ENCODE assay signal across 7 cellular contexts in genomic region chrX:40083120-40083978, GRCh38. TPM values are rescaled to one million over a fixed set of nuclear protein-coding genes. Genes with fewer than 3 reads are reported as not detected.
A peak's percentile ranks its signal among the peaks of the same experiment; 100 is the strongest.
DNase-seq lines count a peak whose midpoint lies in the region; ATAC-seq and TF ChIP-seq lines count a peak whose summit lies in the region.

No MANE protein-coding gene starts in this region.

- H3K4me1 Mint-ChIP-seq in activated CD4-positive, alpha-beta memory T cell treated with anti-CD3 and anti-CD28 coated beads, Interleukin-2, amount 10 ng/mL, durations not matched to agents 7 days and 5 days = peaks cover 55% of the 10 kb centered on the region

- no peak overlapping the region for H3K27ac Mint-ChIP-seq in activated CD4-positive, alpha-beta memory T cell treated with anti-CD3 and anti-CD28 coated beads, Interleukin-2, amount 10 ng/mL, durations not matched to agents 7 days and 5 days

- TF ChIP-seq CTCF in GM20000 (IDR thresholded peaks at IDR 0.05; ENCODE audit: extremely low read depth, missing control alignments) = no peak
- TF ChIP-seq CTCF in left ventricle myocardium inferior (IDR thresholded peaks at IDR 0.05; ENCODE audit: borderline replicate concordance) = no peak
- TF ChIP-seq CTCF in gastrocnemius medialis (IDR thresholded peaks at IDR 0.05 in 4 of 5, conservative IDR thresholded peaks at IDR 0.05 in 1 of 5) = no peak

- H3K9me3 ChIP-seq in left ventricle myocardium inferior (replicated peaks) (no peaks in the 10 kb centered on the region), gastrocnemius medialis (no peaks in the 10 kb centered on the region)

- DNase-seq in GM20000 (ENCODE audit: low spot score) (peak; percentile 33), left ventricle myocardium inferior (peak; percentile 20), gastrocnemius medialis (no peak), NCI-H446 treated with DMSO at 0.1 percent for 48 hours (lab: John Stamatoyannopoulos, UW) (no peak)
- peak; percentile 18 for DNase-seq in activated CD4-positive, alpha-beta memory T cell treated with anti-CD3 and anti-CD28 coated beads, Interleukin-2, amount 10 ng/mL, durations not matched to agents 7 days and 5 days
- no peak for DNase-seq in effector CD8-positive, alpha-beta T cell (lab: John Stamatoyannopoulos, UW)

- H3K36me3 Mint-ChIP-seq in activated CD4-positive, alpha-beta memory T cell treated with anti-CD3 and anti-CD28 coated beads, Interleukin-2, amount 10 ng/mL, durations not matched to agents 7 days and 5 days (ENCODE audit: low read depth) = peaks cover 5% of the 10 kb centered on the region

- no peak for TF ChIP-seq POLR2A in gastrocnemius medialis (IDR thresholded peaks at IDR 0.05)

- H3K27me3 Mint-ChIP-seq in activated CD4-positive, alpha-beta memory T cell treated with anti-CD3 and anti-CD28 coated beads, Interleukin-2, amount 10 ng/mL, durations not matched to agents 7 days and 5 days = no peaks in the 10 kb centered on the region

- H3K4me1 ChIP-seq in left ventricle myocardium inferior = peaks cover 54% of the 10 kb centered on the region
- H3K4me1 ChIP-seq in gastrocnemius medialis = peaks cover 0 to 46% of the 10 kb centered on the region in 2 donors

- in situ Hi-C loops in gastrocnemius medialis (cut with MboI; ENCODE audit: low sequenced_read_pairs in 4 of 4) = no loop called here

- H3K27ac ChIP-seq in left ventricle myocardium inferior (replicated peaks) (no peak overlapping the region), gastrocnemius medialis (peak overlapping the region in 1 of 4 donors; percentile 25)

- H3K27me3 ChIP-seq in left ventricle myocardium inferior (ENCODE audit: low read depth) (no peaks in the 10 kb centered on the region), gastrocnemius medialis (peaks cover 0 to 9% (median 4%) of the 10 kb centered on the region in 3 donors)

- peak overlapping the region; percentile 32 for H3K4me3 Mint-ChIP-seq in activated CD4-positive, alpha-beta memory T cell treated with anti-CD3 and anti-CD28 coated beads, Interleukin-2, amount 10 ng/mL, durations not matched to agents 7 days and 5 days

- no peaks in the 10 kb centered on the region for H3K9me3 Mint-ChIP-seq in activated CD4-positive, alpha-beta memory T cell treated with anti-CD3 and anti-CD28 coated beads, Interleukin-2, amount 10 ng/mL, durations not matched to agents 7 days and 5 days

- CTCF ChIA-PET in activated CD4-positive, alpha-beta memory T cell treated with anti-CD3 and anti-CD28 coated beads, Interleukin-2, amount 10 ng/mL, durations not matched to agents 7 days and 5 days (lab: Charles Lee) = no interaction called here

- intact Hi-C loops in left ventricle myocardium inferior (cut with micrococcal nuclease) (loop anchor here (10.0 kb wide), 1 partner anchor 269 kb away; no protein-coding TSS in a partner anchor), gastrocnemius medialis (cut with DNase I; ENCODE audit: low total_unique reads) (loop anchor here (5.0 kb wide), 1 partner anchor 71 kb away; no protein-coding TSS in a partner anchor)

- H3K36me3 ChIP-seq in left ventricle myocardium inferior = no peaks in the 10 kb centered on the region
- no peaks in the 10 kb centered on the region for H3K36me3 ChIP-seq in gastrocnemius medialis

- H3K4me3 ChIP-seq in left ventricle myocardium inferior (peak overlapping the region; percentile 61), gastrocnemius medialis (peak overlapping the region; percentile 45 to 52 (median 50))

- POLR2A ChIA-PET in activated CD4-positive, alpha-beta memory T cell treated with anti-CD3 and anti-CD28 coated beads, Interleukin-2, amount 10 ng/mL, durations not matched to agents 7 days and 5 days (lab: Charles Lee) = interaction anchor here (1.0 to 2.1 kb wide), 3 partner anchors 10 to 70 kb away, joined by 3 to 6 read pairs (median 3); no protein-coding TSS in a partner anchor

- ATAC-seq in gastrocnemius medialis = peak; percentile 34 to 61
- ATAC-seq in HG02642 (IDR thresholded peaks at IDR 0.05; ENCODE audit: poor library complexity, unreplicated experiment) = no peak

RNA-seq across cellular contexts. Expression of gene BCOR, which starts 14.4 kb away (rescaled TPM):
- 10 to 100 TPM; 46.6 to 46.8 TPM for total RNA-seq in activated CD4-positive, alpha-beta memory T cell treated with anti-CD3 and anti-CD28 coated beads, Interleukin-2, amount 10 ng/mL, durations not matched to agents 7 days and 5 days
- total RNA-seq in left ventricle myocardium inferior (15.1 TPM), gastrocnemius medialis (10 to 100 TPM in 3 of 4 donors, 1 to 10 TPM in 1; 6.5 to 43.8 (median 18.4) TPM)

Comparison
In these comparisons a context has a peak if more than half of its experiments do, and no peak if none do; other contexts are left out.
1. DNase-seq: peak in GM20000 (single experiment), activated CD4-positive, alpha-beta memory T cell treated with anti-CD3 and anti-CD28 coated beads, Interleukin-2, amount 10 ng/mL, durations not matched to agents 7 days and 5 days (single experiment) and left ventricle myocardium inferior (single experiment); none in gastrocnemius medialis (0 of 2), effector CD8-positive, alpha-beta T cell (single experiment) and NCI-H446 treated with DMSO at 0.1 percent for 48 hours (single experiment).